28 cellular contexts compared by ENCODE assay signal in genomic region chr6:87045521-87046075, GRCh38. TPM values are rescaled to one million over a fixed set of nuclear protein-coding genes. Genes with fewer than 3 reads are reported as not detected.
"Had no signal": no experiment of that assay in that cellular context is flagged by ENCODE, and none has a peak within 500 bp of the region (broad histone marks: within the 10 kb centered on the region; RNA-seq: fewer than 3 reads in every experiment).

No MANE protein-coding gene starts in this region.

- ATAC-seq: activated CD8-positive, alpha-beta T cell treated with anti-CD3 and anti-CD28 coated beads, Interleukin-2, amount 10 ng/mL, durations not matched to agents 7 days and 5 days; heart right ventricle; lower lobe of right lung; natural killer cell; stimulated activated naive B cell treated with anti-CD40 and anti-IgM and Interleukin-4, amounts not matched to agents 10 μg/mL and 1 μg/mL and 100 μg/mL, for 72 hours had no signal

- H3K4me3 ChIP-seq: adrenal gland, ascending aorta, heart right ventricle, lower lobe of right lung, sigmoid colon had no signal

- DNase-seq: activated CD4-positive, alpha-beta T cell treated with anti-CD3 and anti-CD28 coated beads, Interleukin-2, amount 50 U/mL, for 1 hour; activated CD4-positive, CD25-positive, alpha-beta regulatory T cell treated with anti-CD3 and anti-CD28 coated beads, Interleukin-2, amount 50 U/mL, for 72 hours; activated CD8-positive, alpha-beta T cell treated with anti-CD3 and anti-CD28 coated beads, Interleukin-2, amount 10 ng/mL, durations not matched to agents 7 days and 5 days; activated gamma-delta T cell treated with Interleukin-2 at 50 U/mL for 16 hours; adrenal gland; brain microvascular endothelial cell; caudate nucleus; effector CD4-positive, alpha-beta T cell; heart right ventricle; islet precursor cell; lower lobe of right lung; natural killer cell; retina; sigmoid colon; stimulated activated CD4-positive, alpha-beta T cell treated with anti-CD3 and anti-CD28 coated beads, Interleukin-2, amount 100 ng/mL, for 48 hours; stimulated activated CD8-positive, alpha-beta memory T cell treated with anti-CD3 and anti-CD28 coated beads, Interleukin-4, amount 100 ng/mL, for 48 hours; stimulated activated naive B cell treated with anti-CD40 and anti-IgM and Interleukin-4, amounts not matched to agents 10 μg/mL and 1 μg/mL and 100 μg/mL, for 72 hours; trophoblast cell had no signal

- H3K27ac Mint-ChIP-seq: activated CD8-positive, alpha-beta T cell treated with anti-CD3 and anti-CD28 coated beads, Interleukin-2, amount 10 ng/mL, durations not matched to agents 7 days and 5 days; activated naive CD8-positive, alpha-beta T cell; dendritic cell treated with granulocyte-macrophage colony-stimulating factor and Interleukin-4, amounts not matched to agents 40 ng/mL and 50 ng/mL, for 4 days; natural killer cell; progenitor cell of endocrine pancreas; stimulated activated naive B cell treated with anti-CD40 and anti-IgM and Interleukin-4, amounts not matched to agents 10 μg/mL and 1 μg/mL and 100 μg/mL, for 72 hours; T-helper 2 cell treated with Interferon-gamma antibody and Interleukin-4, amounts not matched to agents 5 μg/mL and 100 μg/mL, for 36 hours had no signal

- H3K4me1 Mint-ChIP-seq: natural killer cell had no signal

- H3K27ac ChIP-seq: adrenal gland, ascending aorta, brain microvascular endothelial cell, heart right ventricle, lower lobe of right lung, sigmoid colon, VCaP had no signal

- H3K36me3 Mint-ChIP-seq: activated naive CD8-positive, alpha-beta T cell; natural killer cell; stimulated activated naive B cell treated with anti-CD40 and anti-IgM and Interleukin-4, amounts not matched to agents 10 μg/mL and 1 μg/mL and 100 μg/mL, for 72 hours had no signal

- H3K27me3 ChIP-seq: adrenal gland, ascending aorta, brain microvascular endothelial cell, sigmoid colon had no signal

- H3K36me3 ChIP-seq: adrenal gland, ascending aorta, brain microvascular endothelial cell, heart right ventricle, lower lobe of right lung, sigmoid colon had no signal

- H3K9me3 ChIP-seq: adrenal gland, ascending aorta, lower lobe of right lung had no signal

- H3K27me3 Mint-ChIP-seq: progenitor cell of endocrine pancreas; stimulated activated naive B cell treated with anti-CD40 and anti-IgM and Interleukin-4, amounts not matched to agents 10 μg/mL and 1 μg/mL and 100 μg/mL, for 72 hours had no signal

- H3K4me3 Mint-ChIP-seq: activated CD8-positive, alpha-beta T cell treated with anti-CD3 and anti-CD28 coated beads, Interleukin-2, amount 10 ng/mL, durations not matched to agents 7 days and 5 days; activated naive CD8-positive, alpha-beta T cell; dendritic cell treated with granulocyte-macrophage colony-stimulating factor and Interleukin-4, amounts not matched to agents 40 ng/mL and 50 ng/mL, for 4 days; natural killer cell; stimulated activated naive B cell treated with anti-CD40 and anti-IgM and Interleukin-4, amounts not matched to agents 10 μg/mL and 1 μg/mL and 100 μg/mL, for 72 hours; T-helper 2 cell treated with Interferon-gamma antibody and Interleukin-4, amounts not matched to agents 5 μg/mL and 100 μg/mL, for 36 hours had no signal

- H3K4me1 ChIP-seq: adrenal gland, ascending aorta, heart right ventricle, lower lobe of right lung, sigmoid colon had no signal

- H3K9me3 Mint-ChIP-seq: dendritic cell treated with granulocyte-macrophage colony-stimulating factor and Interleukin-4, amounts not matched to agents 40 ng/mL and 50 ng/mL, for 4 days; natural killer cell; T-helper 2 cell treated with Interferon-gamma antibody and Interleukin-4, amounts not matched to agents 5 μg/mL and 100 μg/mL, for 36 hours had no signal

RNA-seq across cellular contexts. Expression of gene CGA, which starts 49.3 kb away (rescaled TPM):
- total RNA-seq: activated CD8-positive, alpha-beta T cell treated with anti-CD3 and anti-CD28 coated beads, Interleukin-2, amount 10 ng/mL, durations not matched to agents 7 days and 5 days; ascending aorta; epithelial cell of proximal tubule; fibroblast of villous mesenchyme; lower lobe of right lung; natural killer cell; osteocyte; sigmoid colon; temporal lobe had no signal
- polyA plus RNA-seq: sigmoid colon had no signal
